1 cellular context compared by ENCODE assay signal in the genomic region with DNA sequence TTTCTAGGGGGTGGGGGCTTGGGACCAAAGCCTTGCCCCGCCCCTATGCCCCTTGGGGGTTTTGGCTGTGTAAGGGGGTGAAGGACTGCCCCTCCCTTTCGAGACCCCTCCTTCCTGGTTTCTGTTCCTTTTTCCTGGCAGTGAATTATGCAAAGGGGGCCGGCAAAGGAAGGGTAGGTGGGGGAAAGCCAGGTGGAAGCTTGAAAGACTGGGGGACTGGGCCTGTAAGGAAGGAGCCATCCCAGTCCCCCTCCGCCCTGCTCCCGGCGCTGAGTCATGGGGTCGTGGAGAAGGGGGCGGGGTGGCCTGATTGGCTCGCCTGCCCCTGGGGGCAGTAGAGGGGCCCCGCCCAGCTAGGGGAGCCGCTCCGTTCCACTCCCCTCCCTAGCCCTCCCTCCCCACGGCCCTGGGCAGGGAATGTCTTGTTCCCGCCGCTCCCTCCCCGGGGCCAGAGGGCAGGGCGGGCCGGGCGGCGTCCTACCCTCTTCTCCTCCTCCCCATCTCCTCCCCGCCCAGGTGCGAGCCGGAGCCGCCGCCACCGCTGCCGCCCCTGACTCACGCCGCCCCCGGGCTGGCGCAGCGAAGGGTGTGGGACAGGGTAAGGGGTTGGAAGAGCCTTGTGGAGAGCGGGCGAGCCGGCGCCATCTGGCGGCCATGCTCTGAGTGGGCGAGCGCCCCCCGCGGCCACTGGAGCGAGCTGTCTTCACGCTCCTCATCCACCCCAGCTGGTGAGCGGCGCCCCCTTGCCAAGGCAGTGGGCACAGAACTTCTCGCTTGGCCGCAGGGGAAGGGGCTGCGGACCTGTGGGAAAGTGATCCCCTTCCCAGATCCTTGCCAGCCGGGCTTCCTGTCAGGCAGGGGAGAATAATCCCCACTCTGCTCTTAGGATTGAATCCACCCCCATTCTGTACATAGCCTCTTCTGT.
TF ChIP-seq lines count a peak whose summit lies in the region.

No MANE protein-coding gene starts in this region.

TF ChIP-seq in H1, 55 proteins besides CTCF, POLR2A, EP300 and RAD21:
- TF ChIP-seq EGR1 (IDR thresholded peaks at IDR 0.05; ENCODE audit: borderline replicate concordance, low read depth, low read length), result 0 out of 2 replicates have a peak, but pooled peaks have one; percentile 44
- TF ChIP-seq SIRT6 (IDR thresholded peaks at IDR 0.05; ENCODE audit: low read length), result no peak
- TF ChIP-seq FOSL1 (IDR thresholded peaks at IDR 0.05; ENCODE audit: insufficient read depth, low read depth, low read length), result 0 out of 2 replicates have a peak, but pooled peaks have one; percentile 12
- TF ChIP-seq, protein P1, sequence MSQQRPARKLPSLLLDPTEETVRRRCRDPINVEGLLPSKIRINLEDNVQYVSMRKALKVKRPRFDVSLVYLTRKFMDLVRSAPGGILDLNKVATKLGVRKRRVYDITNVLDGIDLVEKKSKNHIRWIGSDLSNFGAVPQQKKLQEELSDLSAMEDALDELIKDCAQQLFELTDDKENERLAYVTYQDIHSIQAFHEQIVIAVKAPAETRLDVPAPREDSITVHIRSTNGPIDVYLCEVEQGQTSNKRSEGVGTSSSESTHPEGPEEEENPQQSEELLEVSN (IDR thresholded peaks at IDR 0.05), result no peak
- TF ChIP-seq GABPA (IDR thresholded peaks at IDR 0.05; ENCODE audit: borderline replicate concordance, insufficient read depth, low read length), result no peak
- TF ChIP-seq PHF8 (conservative IDR thresholded peaks at IDR 0.05; ENCODE audit: low read depth, low read length), result peak; percentile 64; the same call in 1 of the 2 replicates
- no peak for TF ChIP-seq POU5F1 (IDR thresholded peaks at IDR 0.05; ENCODE audit: low read depth, low read length)
- TF ChIP-seq CBX5 (IDR thresholded peaks at IDR 0.05; ENCODE audit: low read depth, low read length), result no peak
- TF ChIP-seq, protein P2, sequence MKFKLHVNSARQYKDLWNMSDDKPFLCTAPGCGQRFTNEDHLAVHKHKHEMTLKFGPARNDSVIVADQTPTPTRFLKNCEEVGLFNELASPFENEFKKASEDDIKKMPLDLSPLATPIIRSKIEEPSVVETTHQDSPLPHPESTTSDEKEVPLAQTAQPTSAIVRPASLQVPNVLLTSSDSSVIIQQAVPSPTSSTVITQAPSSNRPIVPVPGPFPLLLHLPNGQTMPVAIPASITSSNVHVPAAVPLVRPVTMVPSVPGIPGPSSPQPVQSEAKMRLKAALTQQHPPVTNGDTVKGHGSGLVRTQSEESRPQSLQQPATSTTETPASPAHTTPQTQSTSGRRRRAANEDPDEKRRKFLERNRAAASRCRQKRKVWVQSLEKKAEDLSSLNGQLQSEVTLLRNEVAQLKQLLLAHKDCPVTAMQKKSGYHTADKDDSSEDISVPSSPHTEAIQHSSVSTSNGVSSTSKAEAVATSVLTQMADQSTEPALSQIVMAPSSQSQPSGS (IDR thresholded peaks at IDR 0.05; ENCODE audit: low read length), result no peak
- TF ChIP-seq SP2 (IDR thresholded peaks at IDR 0.05; ENCODE audit: low read length), result no peak
- no peak for TF ChIP-seq CEBPB (IDR thresholded peaks at IDR 0.05; ENCODE audit: low read depth, low read length)
- TF ChIP-seq SIN3A (conservative IDR thresholded peaks at IDR 0.05 in 1 of 2, IDR thresholded peaks at IDR 0.05 in 1 of 2; ENCODE audit: low read depth in 1 of 2, low read length in 2 of 2), result peak in 1 of 2 experiments; percentile 86; a peak in 1 of 4 replicates
- no peak for TF ChIP-seq RNF2 (IDR thresholded peaks at IDR 0.05; ENCODE audit: borderline replicate concordance, low read depth, low read length, missing control alignments, poor library complexity, severe bottlenecking)
- TF ChIP-seq JUN (IDR thresholded peaks at IDR 0.05; ENCODE audit: low read depth, low read length), result no peak
- TF ChIP-seq, protein P3, sequence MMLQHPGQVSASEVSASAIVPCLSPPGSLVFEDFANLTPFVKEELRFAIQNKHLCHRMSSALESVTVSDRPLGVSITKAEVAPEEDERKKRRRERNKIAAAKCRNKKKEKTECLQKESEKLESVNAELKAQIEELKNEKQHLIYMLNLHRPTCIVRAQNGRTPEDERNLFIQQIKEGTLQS (IDR thresholded peaks at IDR 0.05; ENCODE audit: insufficient read depth, low read depth, low read length), result peak; percentile 45; the same call in 1 of the 2 replicates
- TF ChIP-seq ASH2L (IDR thresholded peaks at IDR 0.05; ENCODE audit: low read length), result peak; percentile 49
- no peak for TF ChIP-seq SAP30 (IDR thresholded peaks at IDR 0.05; ENCODE audit: insufficient read depth, insufficient replicate concordance, low read length)
- TF ChIP-seq CHD2 (IDR thresholded peaks at IDR 0.05; ENCODE audit: low read length), result no peak
- no peak for TF ChIP-seq KDM1A (IDR thresholded peaks at IDR 0.05; ENCODE audit: borderline replicate concordance, low read length)
- peak; percentile 61; the same call in 1 of the 2 replicates for TF ChIP-seq YY1 (IDR thresholded peaks at IDR 0.05; ENCODE audit: low read depth, low read length)
- no peak for TF ChIP-seq SP4 (IDR thresholded peaks at IDR 0.05; ENCODE audit: low read length)
- no peak for TF ChIP-seq GTF2F1 (IDR thresholded peaks at IDR 0.05; ENCODE audit: borderline replicate concordance, low read depth, low read length)
- TF ChIP-seq BRCA1 (IDR thresholded peaks at IDR 0.05; ENCODE audit: low read depth, low read length), result no peak
- TF ChIP-seq MAFK (IDR thresholded peaks at IDR 0.05; ENCODE audit: low read depth, low read length), result peak; percentile 30; the same call in 1 of the 2 replicates
- no peak for TF ChIP-seq SIX5 (IDR thresholded peaks at IDR 0.05; ENCODE audit: low read depth, low read length)
- peak; percentile 74 for TF ChIP-seq KDM4A (IDR thresholded peaks at IDR 0.05; ENCODE audit: low read depth, low read length, severe bottlenecking)
- TF ChIP-seq POLR2AphosphoS5 (IDR thresholded peaks at IDR 0.05; ENCODE audit: low read depth, low read length), result peak; percentile 55; the same call in 1 of the 2 replicates
- no peak for TF ChIP-seq CBX8 (IDR thresholded peaks at IDR 0.05; ENCODE audit: borderline replicate concordance, low read depth, low read length)
- TF ChIP-seq BACH1 (IDR thresholded peaks at IDR 0.05; ENCODE audit: low read length), result peak; percentile 81; the same call in 1 of the 2 replicates
- peak; percentile 29; the same call in 1 of the 2 replicates for TF ChIP-seq TEAD4 (IDR thresholded peaks at IDR 0.05; ENCODE audit: low read depth, low read length)
- peak; percentile 15 to 43; a peak in 1 of 4 replicates for TF ChIP-seq HDAC2 (IDR thresholded peaks at IDR 0.05; ENCODE audit: borderline replicate concordance in 1 of 2, low read depth in 2 of 2, low read length in 2 of 2)
- peak; percentile 33; the same call in 1 of the 2 replicates for TF ChIP-seq SP1 (IDR thresholded peaks at IDR 0.05; ENCODE audit: low read depth, low read length)
- TF ChIP-seq JUND (IDR thresholded peaks at IDR 0.05; ENCODE audit: low read length), result peak; percentile 68; the same call in 1 of the 2 replicates
- TF ChIP-seq HDAC6 (IDR thresholded peaks at IDR 0.05; ENCODE audit: low read depth, low read length), result no peak
- TF ChIP-seq, protein P4, sequence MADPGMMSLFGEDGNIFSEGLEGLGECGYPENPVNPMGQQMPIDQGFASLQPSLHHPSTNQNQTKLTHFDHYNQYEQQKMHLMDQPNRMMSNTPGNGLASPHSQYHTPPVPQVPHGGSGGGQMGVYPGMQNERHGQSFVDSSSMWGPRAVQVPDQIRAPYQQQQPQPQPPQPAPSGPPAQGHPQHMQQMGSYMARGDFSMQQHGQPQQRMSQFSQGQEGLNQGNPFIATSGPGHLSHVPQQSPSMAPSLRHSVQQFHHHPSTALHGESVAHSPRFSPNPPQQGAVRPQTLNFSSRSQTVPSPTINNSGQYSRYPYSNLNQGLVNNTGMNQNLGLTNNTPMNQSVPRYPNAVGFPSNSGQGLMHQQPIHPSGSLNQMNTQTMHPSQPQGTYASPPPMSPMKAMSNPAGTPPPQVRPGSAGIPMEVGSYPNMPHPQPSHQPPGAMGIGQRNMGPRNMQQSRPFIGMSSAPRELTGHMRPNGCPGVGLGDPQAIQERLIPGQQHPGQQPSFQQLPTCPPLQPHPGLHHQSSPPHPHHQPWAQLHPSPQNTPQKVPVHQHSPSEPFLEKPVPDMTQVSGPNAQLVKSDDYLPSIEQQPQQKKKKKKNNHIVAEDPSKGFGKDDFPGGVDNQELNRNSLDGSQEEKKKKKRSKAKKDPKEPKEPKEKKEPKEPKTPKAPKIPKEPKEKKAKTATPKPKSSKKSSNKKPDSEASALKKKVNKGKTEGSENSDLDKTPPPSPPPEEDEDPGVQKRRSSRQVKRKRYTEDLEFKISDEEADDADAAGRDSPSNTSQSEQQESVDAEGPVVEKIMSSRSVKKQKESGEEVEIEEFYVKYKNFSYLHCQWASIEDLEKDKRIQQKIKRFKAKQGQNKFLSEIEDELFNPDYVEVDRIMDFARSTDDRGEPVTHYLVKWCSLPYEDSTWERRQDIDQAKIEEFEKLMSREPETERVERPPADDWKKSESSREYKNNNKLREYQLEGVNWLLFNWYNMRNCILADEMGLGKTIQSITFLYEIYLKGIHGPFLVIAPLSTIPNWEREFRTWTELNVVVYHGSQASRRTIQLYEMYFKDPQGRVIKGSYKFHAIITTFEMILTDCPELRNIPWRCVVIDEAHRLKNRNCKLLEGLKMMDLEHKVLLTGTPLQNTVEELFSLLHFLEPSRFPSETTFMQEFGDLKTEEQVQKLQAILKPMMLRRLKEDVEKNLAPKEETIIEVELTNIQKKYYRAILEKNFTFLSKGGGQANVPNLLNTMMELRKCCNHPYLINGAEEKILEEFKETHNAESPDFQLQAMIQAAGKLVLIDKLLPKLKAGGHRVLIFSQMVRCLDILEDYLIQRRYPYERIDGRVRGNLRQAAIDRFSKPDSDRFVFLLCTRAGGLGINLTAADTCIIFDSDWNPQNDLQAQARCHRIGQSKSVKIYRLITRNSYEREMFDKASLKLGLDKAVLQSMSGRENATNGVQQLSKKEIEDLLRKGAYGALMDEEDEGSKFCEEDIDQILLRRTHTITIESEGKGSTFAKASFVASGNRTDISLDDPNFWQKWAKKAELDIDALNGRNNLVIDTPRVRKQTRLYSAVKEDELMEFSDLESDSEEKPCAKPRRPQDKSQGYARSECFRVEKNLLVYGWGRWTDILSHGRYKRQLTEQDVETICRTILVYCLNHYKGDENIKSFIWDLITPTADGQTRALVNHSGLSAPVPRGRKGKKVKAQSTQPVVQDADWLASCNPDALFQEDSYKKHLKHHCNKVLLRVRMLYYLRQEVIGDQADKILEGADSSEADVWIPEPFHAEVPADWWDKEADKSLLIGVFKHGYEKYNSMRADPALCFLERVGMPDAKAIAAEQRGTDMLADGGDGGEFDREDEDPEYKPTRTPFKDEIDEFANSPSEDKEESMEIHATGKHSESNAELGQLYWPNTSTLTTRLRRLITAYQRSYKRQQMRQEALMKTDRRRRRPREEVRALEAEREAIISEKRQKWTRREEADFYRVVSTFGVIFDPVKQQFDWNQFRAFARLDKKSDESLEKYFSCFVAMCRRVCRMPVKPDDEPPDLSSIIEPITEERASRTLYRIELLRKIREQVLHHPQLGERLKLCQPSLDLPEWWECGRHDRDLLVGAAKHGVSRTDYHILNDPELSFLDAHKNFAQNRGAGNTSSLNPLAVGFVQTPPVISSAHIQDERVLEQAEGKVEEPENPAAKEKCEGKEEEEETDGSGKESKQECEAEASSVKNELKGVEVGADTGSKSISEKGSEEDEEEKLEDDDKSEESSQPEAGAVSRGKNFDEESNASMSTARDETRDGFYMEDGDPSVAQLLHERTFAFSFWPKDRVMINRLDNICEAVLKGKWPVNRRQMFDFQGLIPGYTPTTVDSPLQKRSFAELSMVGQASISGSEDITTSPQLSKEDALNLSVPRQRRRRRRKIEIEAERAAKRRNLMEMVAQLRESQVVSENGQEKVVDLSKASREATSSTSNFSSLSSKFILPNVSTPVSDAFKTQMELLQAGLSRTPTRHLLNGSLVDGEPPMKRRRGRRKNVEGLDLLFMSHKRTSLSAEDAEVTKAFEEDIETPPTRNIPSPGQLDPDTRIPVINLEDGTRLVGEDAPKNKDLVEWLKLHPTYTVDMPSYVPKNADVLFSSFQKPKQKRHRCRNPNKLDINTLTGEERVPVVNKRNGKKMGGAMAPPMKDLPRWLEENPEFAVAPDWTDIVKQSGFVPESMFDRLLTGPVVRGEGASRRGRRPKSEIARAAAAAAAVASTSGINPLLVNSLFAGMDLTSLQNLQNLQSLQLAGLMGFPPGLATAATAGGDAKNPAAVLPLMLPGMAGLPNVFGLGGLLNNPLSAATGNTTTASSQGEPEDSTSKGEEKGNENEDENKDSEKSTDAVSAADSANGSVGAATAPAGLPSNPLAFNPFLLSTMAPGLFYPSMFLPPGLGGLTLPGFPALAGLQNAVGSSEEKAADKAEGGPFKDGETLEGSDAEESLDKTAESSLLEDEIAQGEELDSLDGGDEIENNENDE (IDR thresholded peaks at IDR 0.05; ENCODE audit: insufficient replicate concordance, low read length), result no peak
- TF ChIP-seq TAF7 (optimal IDR thresholded peaks at IDR 0.05; ENCODE audit: borderline replicate concordance, low read depth, low read length), result peak; percentile 59
- TF ChIP-seq CTBP2 (IDR thresholded peaks at IDR 0.05; ENCODE audit: borderline replicate concordance, insufficient read depth, insufficient read length, low read length), result peak; percentile 70
- peak; percentile 69; the same call in 1 of the 2 replicates for TF ChIP-seq TBP (IDR thresholded peaks at IDR 0.05; ENCODE audit: low read depth, low read length)
- TF ChIP-seq NRF1 (IDR thresholded peaks at IDR 0.05; ENCODE audit: low read depth, low read length), result no peak
- TF ChIP-seq, protein P5, sequence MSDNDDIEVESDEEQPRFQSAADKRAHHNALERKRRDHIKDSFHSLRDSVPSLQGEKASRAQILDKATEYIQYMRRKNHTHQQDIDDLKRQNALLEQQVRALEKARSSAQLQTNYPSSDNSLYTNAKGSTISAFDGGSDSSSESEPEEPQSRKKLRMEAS (IDR thresholded peaks at IDR 0.05), result peak; percentile 75
TF ChIP-seq in H1: peak in this region for 19.
